Comparison of ENCODE assay signal across 10 cellular contexts in the genomic region with DNA sequence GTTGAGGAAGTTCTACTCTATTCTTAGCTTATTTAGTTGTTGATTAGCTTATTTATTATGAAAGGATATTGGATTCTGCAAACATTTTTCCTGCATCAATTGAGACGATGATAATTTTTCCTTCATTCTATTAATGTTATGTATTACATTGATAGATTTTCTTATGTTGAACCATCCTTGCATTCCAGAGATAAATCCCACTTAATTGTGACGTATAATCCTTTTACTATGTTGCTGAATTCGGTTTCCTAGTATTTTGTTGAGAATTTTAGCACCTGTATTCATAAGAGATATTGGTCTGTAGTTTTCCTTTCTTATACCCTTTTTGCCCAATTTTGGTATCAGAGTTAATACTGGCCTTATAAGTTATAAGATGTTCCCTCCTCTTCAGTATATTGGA.
"Had no signal": no experiment of that assay in that cellular context is flagged by ENCODE, and none has a peak within 500 bp of the region (broad histone marks: within the 10 kb centered on the region; RNA-seq: fewer than 3 reads in every experiment).

No MANE protein-coding gene starts in this region.

- DNase-seq: H9, HCEC 1CT, HFFc6, IMR-90, KBM-7 had no signal

- ATAC-seq: GM23338 had no signal

- H3K4me3 ChIP-seq: GM23338 had no signal

- H3K4me2 ChIP-seq: GM23338, KMS-11 had no signal

- FAIRE-seq: H1, H54, HTR-8/SVneo had no signal

- H2AFZ ChIP-seq: GM23338 had no signal

- H3K9ac ChIP-seq: KMS-11 had no signal

- H3K27ac ChIP-seq: KMS-11 had no signal
